Comparison of ENCODE assay signal across 8 cellular contexts in the genomic region with DNA sequence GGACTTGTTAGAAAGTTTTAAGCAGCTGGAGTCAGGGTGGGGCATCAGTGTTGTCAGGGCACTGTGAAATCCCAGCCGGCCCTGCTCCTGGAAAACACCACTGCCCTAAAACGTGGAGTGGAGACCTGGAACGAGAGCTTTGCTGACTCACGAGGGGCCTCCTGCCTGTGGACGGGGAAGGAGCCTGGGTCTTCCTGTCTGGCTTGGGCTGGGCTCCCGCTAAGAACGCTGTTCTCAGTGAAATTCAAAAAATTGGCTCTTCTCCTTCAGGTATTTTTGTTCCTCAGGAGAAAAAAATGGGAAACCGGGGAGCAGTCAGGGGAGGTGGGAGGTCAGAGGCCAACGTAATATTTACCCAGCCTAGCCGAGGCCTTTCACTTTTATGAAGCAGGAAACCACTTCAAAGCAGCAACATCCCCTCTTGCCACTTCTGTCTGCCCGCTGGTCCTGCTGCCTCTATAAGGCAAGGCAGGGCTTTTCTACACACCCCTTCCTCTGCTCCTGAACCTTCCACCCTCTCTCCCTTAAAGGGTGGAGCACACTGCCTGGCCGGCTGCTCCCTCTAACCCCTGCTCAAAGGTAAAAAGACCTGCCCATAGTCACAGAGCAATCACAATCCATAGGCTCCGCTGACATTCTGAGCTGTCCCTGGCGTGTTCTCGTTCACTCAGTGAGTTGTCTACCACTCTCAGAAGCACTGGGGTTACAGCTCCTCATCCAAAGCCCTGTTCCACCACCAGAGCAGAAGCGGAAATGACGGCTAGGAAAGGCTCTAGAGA. TPM values are rescaled to one million over a fixed set of nuclear protein-coding genes. Genes with fewer than 3 reads are reported as not detected.
DNase-seq lines count a peak whose midpoint lies in the region; FAIRE-seq and TF ChIP-seq lines count a peak whose summit lies in the region.

No MANE protein-coding gene starts in this region.

- H3K4me1 ChIP-seq in liver (ENCODE audit: control insufficient read depth in 4 of 4, insufficient read depth in 4 of 4, low read length in 3 of 4): peaks cover 12 to 52% (median 42%) of the 10 kb centered on the region in 4 donors

- no peak overlapping the region for H3K4me3 ChIP-seq in liver (ENCODE audit: low read depth in 1 of 3, low read length in 3 of 3)

- H3K9me3 ChIP-seq in liver (ENCODE audit: control insufficient read depth in 4 of 4, low read length in 3 of 4): no peaks in the 10 kb centered on the region

- H3K36me3 ChIP-seq in liver (ENCODE audit: control insufficient read depth in 4 of 4, insufficient read depth in 3 of 4, low read depth in 1 of 4, low read length in 3 of 4): no peaks in the 10 kb centered on the region

- DNase-seq in DMS153 treated with DMSO at 0.1 percent for 48 hours (lab: John Stamatoyannopoulos, UW; ENCODE audit: unreplicated experiment) (peak; percentile 67), HuH-7 (ENCODE audit: low spot score) (peak; percentile 26), type B pancreatic cell (ENCODE audit: extremely low spot score, unreplicated experiment) (no peak), GM19239 (ENCODE audit: insufficient read length, low spot score) (no peak), NCI-H2107 treated with DMSO at 0.1 percent for 48 hours (lab: John Stamatoyannopoulos, UW; ENCODE audit: unreplicated experiment) (no peak)
- DNase-seq in stimulated activated CD4-positive, alpha-beta T cell treated with anti-CD3 and anti-CD28 coated beads, Interleukin-2, amount 100 ng/mL, for 48 hours: no peak

- no peak for FAIRE-seq in GM19239 (lab: Jason Lieb, UNC)

- H3K27me3 Mint-ChIP-seq in brain: peaks cover 9% of the 10 kb centered on the region
- H3K27me3 Mint-ChIP-seq in type B pancreatic cell: no peaks in the 10 kb centered on the region

- no peaks in the 10 kb centered on the region for H3K9me3 Mint-ChIP-seq in brain
- H3K9me3 Mint-ChIP-seq in type B pancreatic cell: no peaks in the 10 kb centered on the region

- peak overlapping the region; percentile 19 to 97 (median 66) for H3K4me3 Mint-ChIP-seq in brain
- H3K4me3 Mint-ChIP-seq in type B pancreatic cell: peak overlapping the region; percentile 63

- TF ChIP-seq CTCF in brain (conservative IDR thresholded peaks at IDR 0.05) (no peak), liver (IDR thresholded peaks at IDR 0.05; ENCODE audit: low read depth, low read length, missing input control) (no peak), type B pancreatic cell (conservative IDR thresholded peaks at IDR 0.05) (no peak)

- H3K27ac Mint-ChIP-seq in brain (peak overlapping the region; percentile 59 to 92 (median 71)), type B pancreatic cell (peak overlapping the region; percentile 64)

- no peak for TF ChIP-seq RAD21 in liver (IDR thresholded peaks at IDR 0.05)

- no peaks in the 10 kb centered on the region for H3K27me3 ChIP-seq in liver (ENCODE audit: control insufficient read depth in 4 of 4, insufficient read depth in 4 of 4, low read length in 3 of 4)

- no peak overlapping the region for H3K9ac ChIP-seq in liver (ENCODE audit: low read depth in 1 of 2, low read length in 2 of 2)

- WGBS in liver: 51% methylated on average over 17 of the region's 17 CpGs

- H3K4me1 Mint-ChIP-seq in brain: peaks cover 100% of the 10 kb centered on the region
- H3K4me1 Mint-ChIP-seq in type B pancreatic cell (ENCODE audit: unreplicated experiment): peaks cover 93% of the 10 kb centered on the region

- H3K27ac ChIP-seq in liver (ENCODE audit: low read depth in 1 of 2, low read length in 2 of 2): no peak overlapping the region

- H3K36me3 Mint-ChIP-seq in brain (peaks cover 7% of the 10 kb centered on the region), type B pancreatic cell (peaks cover 11% of the 10 kb centered on the region)

TF ChIP-seq in liver, 16 proteins besides CTCF, POLR2A, EP300 and RAD21:
- TF ChIP-seq, protein P1, sequence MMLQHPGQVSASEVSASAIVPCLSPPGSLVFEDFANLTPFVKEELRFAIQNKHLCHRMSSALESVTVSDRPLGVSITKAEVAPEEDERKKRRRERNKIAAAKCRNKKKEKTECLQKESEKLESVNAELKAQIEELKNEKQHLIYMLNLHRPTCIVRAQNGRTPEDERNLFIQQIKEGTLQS (IDR thresholded peaks at IDR 0.05): no peak
- TF ChIP-seq NR2F2 (IDR thresholded peaks at IDR 0.05) (peak; percentile 74), HNF4A (conservative IDR thresholded peaks at IDR 0.05) (peak in 1 of 2 donors; percentile 13)

RNA-seq across cellular contexts. Expression of gene PLXNA2, which starts 8.0 kb away (rescaled TPM):
- polyA plus RNA-seq in brain (ENCODE audit: insufficient read depth, low read depth, low replicate concordance): 5.7 TPM
- total RNA-seq in liver: 1 to 10 TPM; 2.8 to 9.2 TPM
- 1 to 10 TPM; 1.8 to 2.7 TPM for polyA plus RNA-seq in liver
- 80.1 and 120 TPM in 2 replicates for total RNA-seq in type B pancreatic cell (ENCODE audit: low replicate concordance)

Comparison
In these comparisons a context has a peak if more than half of its experiments do, and no peak if none do; other contexts are left out.
1. DNase-seq: peak in DMS153 treated with DMSO at 0.1 percent for 48 hours (single experiment) and HuH-7 (single experiment); none in type B pancreatic cell (single experiment), GM19239 (single experiment), NCI-H2107 treated with DMSO at 0.1 percent for 48 hours (single experiment) and stimulated activated CD4-positive, alpha-beta T cell treated with anti-CD3 and anti-CD28 coated beads, Interleukin-2, amount 100 ng/mL, for 48 hours (0 of 2).